8 cellular contexts compared by ENCODE assay signal in the genomic region with DNA sequence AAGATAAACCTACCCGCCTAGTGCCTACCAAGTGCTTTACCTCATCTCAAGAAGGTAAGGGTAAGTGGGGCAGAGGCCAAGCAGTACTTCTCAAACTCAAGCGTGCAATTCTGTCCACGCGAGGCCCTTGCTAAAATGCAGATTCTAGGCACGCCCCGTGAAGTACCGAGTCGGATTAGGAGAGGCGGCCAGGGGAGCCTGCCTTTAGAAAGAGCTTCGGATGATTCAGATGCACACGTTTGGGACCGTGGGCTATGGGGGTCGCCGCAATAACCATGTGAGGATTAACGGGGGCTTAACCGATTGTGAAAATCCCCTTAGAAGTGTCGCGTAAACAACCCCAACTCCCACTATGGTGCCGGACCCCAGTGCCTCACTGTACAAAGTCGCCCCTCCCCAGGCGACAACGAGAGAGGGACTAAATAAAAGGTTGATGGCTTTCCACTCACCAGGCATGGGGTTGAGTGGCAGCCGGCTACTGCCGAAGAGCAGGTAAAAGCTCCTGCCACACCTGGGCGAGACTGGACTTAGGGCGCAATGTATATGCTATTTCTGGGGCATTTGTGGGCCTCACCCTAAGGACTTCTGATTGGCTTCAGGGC. TPM values are rescaled to one million over a fixed set of nuclear protein-coding genes. Genes with fewer than 3 reads are reported as not detected.
DNase-seq lines count a peak whose midpoint lies in the region; ATAC-seq, FAIRE-seq and TF ChIP-seq lines count a peak whose summit lies in the region.

No MANE protein-coding gene starts in this region.

- 0% methylated on average over 26 of the region's 26 CpGs; no CpG with 5 or more reads in 1 of the 2 donors for WGBS in transverse colon (ENCODE audit: low coverage in 1 of 2), 2 donors

- H3K36me3 Mint-ChIP-seq in activated CD8-positive, alpha-beta memory T cell treated with anti-CD3 and anti-CD28 coated beads, Interleukin-2, amount 10 ng/mL, durations not matched to agents 7 days and 5 days: peaks cover 7% of the 10 kb centered on the region

- no peak for FAIRE-seq in D721Med (lab: Jason Lieb, UNC)

- peak overlapping the region; percentile 95 for H3K27ac Mint-ChIP-seq in activated CD8-positive, alpha-beta memory T cell treated with anti-CD3 and anti-CD28 coated beads, Interleukin-2, amount 10 ng/mL, durations not matched to agents 7 days and 5 days

- peak overlapping the region; percentile 82 for H3K4me3 ChIP-seq in SJSA1
- peak overlapping the region; percentile 96 for H3K4me3 ChIP-seq in mucosa of rectum (ENCODE audit: low read length in 2 of 2)
- peak overlapping the region; percentile 60 to 75 (median 66) for H3K4me3 ChIP-seq in transverse colon

- ATAC-seq in activated CD8-positive, alpha-beta memory T cell treated with anti-CD3 and anti-CD28 coated beads, Interleukin-2, amount 10 ng/mL, durations not matched to agents 7 days and 5 days: no peak
- ATAC-seq in HG03442 (IDR thresholded peaks at IDR 0.05; ENCODE audit: unreplicated experiment): no peak

- peaks cover 45% of the 10 kb centered on the region for H3K4me1 Mint-ChIP-seq in activated CD8-positive, alpha-beta memory T cell treated with anti-CD3 and anti-CD28 coated beads, Interleukin-2, amount 10 ng/mL, durations not matched to agents 7 days and 5 days

- TF ChIP-seq CTCF in transverse colon (IDR thresholded peaks at IDR 0.05) (peak in 1 of 5 experiments; percentile 10), D721Med (IDR thresholded peaks at IDR 0.05; ENCODE audit: insufficient read depth, missing control alignments) (no peak)

- H3K9me3 Mint-ChIP-seq in activated CD8-positive, alpha-beta memory T cell treated with anti-CD3 and anti-CD28 coated beads, Interleukin-2, amount 10 ng/mL, durations not matched to agents 7 days and 5 days (ENCODE audit: low read depth): no peaks in the 10 kb centered on the region

- in situ Hi-C loops in transverse colon (cut with MboI; ENCODE audit: low pct_ligation_motif_present in 1 of 4, low pct_unique_long_range_greater_than_20kb in 1 of 4, low sequenced_read_pairs in 3 of 4): no loop called here

- DNase-seq in activated CD8-positive, alpha-beta memory T cell treated with anti-CD3 and anti-CD28 coated beads, Interleukin-2, amount 10 ng/mL, durations not matched to agents 7 days and 5 days: peak; percentile 59
- no peak for DNase-seq in activated CD8-positive, alpha-beta memory T cell treated with anti-CD3 and anti-CD28 coated beads, Interleukin-2, amount 50 U/mL, for 4 hours
- DNase-seq in SJSA1 (ENCODE audit: low read depth in 1 of 2, low spot score in 2 of 2): peak in 1 of 2 experiments; percentile 60
- peak; percentile 9 for DNase-seq in effector CD4-positive, alpha-beta T cell
- DNase-seq in transverse colon: peak; percentile 60
- DNase-seq in D721Med (ENCODE audit: insufficient read length, low spot score): no peak

- peak overlapping the region; percentile 97 for H3K9ac ChIP-seq in mucosa of rectum (ENCODE audit: low read depth in 1 of 2, low read length in 2 of 2)

- H3K36me3 ChIP-seq in SJSA1 (peaks cover 16% of the 10 kb centered on the region), mucosa of rectum (ENCODE audit: control insufficient read depth in 2 of 2, insufficient read depth in 2 of 2, low read length in 2 of 2) (peaks cover 5 to 12% of the 10 kb centered on the region in 2 donors), transverse colon (no peaks in the 10 kb centered on the region)

- TF ChIP-seq EP300 in transverse colon (IDR thresholded peaks at IDR 0.05; ENCODE audit: low read depth): no peak

- no peaks in the 10 kb centered on the region for H3K27me3 ChIP-seq in SJSA1 (replicated peaks)
- no peaks in the 10 kb centered on the region for H3K27me3 ChIP-seq in mucosa of rectum (ENCODE audit: control insufficient read depth in 2 of 2, insufficient read depth in 2 of 2, low read length in 2 of 2)
- H3K27me3 ChIP-seq in transverse colon: no peaks in the 10 kb centered on the region

- CTCF ChIA-PET in activated CD8-positive, alpha-beta memory T cell treated with anti-CD3 and anti-CD28 coated beads, Interleukin-2, amount 10 ng/mL, durations not matched to agents 7 days and 5 days (lab: Charles Lee): interaction anchor here (0.8 to 8.7 kb wide), 14 partner anchors 14 to 196 kb away, joined by 3 to 365 read pairs (median 4); partner anchors contain the start of genes CDK5RAP3, LRRC46, MRPL10 and OSBPL7

- H3K4me3 Mint-ChIP-seq in activated CD8-positive, alpha-beta memory T cell treated with anti-CD3 and anti-CD28 coated beads, Interleukin-2, amount 10 ng/mL, durations not matched to agents 7 days and 5 days: peak overlapping the region; percentile 83

- H3K27ac ChIP-seq in SJSA1 (peak overlapping the region; percentile 32), mucosa of rectum (ENCODE audit: low read depth in 2 of 2, low read length in 2 of 2) (peak overlapping the region; percentile 90 to 94), transverse colon (peak overlapping the region; percentile 91 to 98 (median 93))

- H3K4me1 ChIP-seq in SJSA1 (replicated peaks) (peaks cover 12% of the 10 kb centered on the region), mucosa of rectum (ENCODE audit: control insufficient read depth in 2 of 2, insufficient read depth in 2 of 2, low read length in 2 of 2) (peaks cover 4 to 12% of the 10 kb centered on the region in 2 donors), transverse colon (peaks cover 5 to 27% (median 19%) of the 10 kb centered on the region in 4 donors)

- H3K27me3 Mint-ChIP-seq in activated CD8-positive, alpha-beta memory T cell treated with anti-CD3 and anti-CD28 coated beads, Interleukin-2, amount 10 ng/mL, durations not matched to agents 7 days and 5 days: no peaks in the 10 kb centered on the region

- TF ChIP-seq POLR2A in transverse colon (IDR thresholded peaks at IDR 0.05): peak; percentile 97

- intact Hi-C loops in transverse colon (cut with DNase I; ENCODE audit: low total_unique reads): no loop called here

- H3K9me3 ChIP-seq in SJSA1 (replicated peaks) (no peaks in the 10 kb centered on the region), mucosa of rectum (ENCODE audit: control insufficient read depth in 2 of 2, low read length in 2 of 2) (no peaks in the 10 kb centered on the region), transverse colon (no peaks in the 10 kb centered on the region)

RNA-seq across cellular contexts. Expression of gene SP2, which starts 0.7 kb away (rescaled TPM):
- total RNA-seq in activated CD8-positive, alpha-beta memory T cell treated with anti-CD3 and anti-CD28 coated beads, Interleukin-2, amount 10 ng/mL, durations not matched to agents 7 days and 5 days: 10 to 100 TPM; 21.7 to 22.9 TPM
- total RNA-seq in SJSA1 (2014; rRNA removed; shearing (Covaris generic)): 1.8 and 2.1 TPM in 2 replicates
- total RNA-seq in transverse colon: 10 to 100 TPM in 3 of 4 donors, 1 to 10 TPM in 1; 8.3 to 22.1 (median 17.4) TPM

RNA-seq across cellular contexts. Expression of gene SP6, which starts 44.4 kb away (rescaled TPM):
- under 1 TPM in 1 of 2 experiments, not detected in 1; 0.12 TPM for total RNA-seq in activated CD8-positive, alpha-beta memory T cell treated with anti-CD3 and anti-CD28 coated beads, Interleukin-2, amount 10 ng/mL, durations not matched to agents 7 days and 5 days
- total RNA-seq in SJSA1 (2014; rRNA removed; shearing (Covaris generic)): not detected in 2 replicates
- 1 to 10 TPM in 3 of 4 donors, under 1 TPM in 1; 0.40 to 5.9 (median 4.9) TPM for total RNA-seq in transverse colon

RNA-seq across cellular contexts. Expression of gene PNPO, which starts 46.0 kb away (rescaled TPM):
- 10 to 100 TPM; 28.0 to 30.4 TPM for total RNA-seq in activated CD8-positive, alpha-beta memory T cell treated with anti-CD3 and anti-CD28 coated beads, Interleukin-2, amount 10 ng/mL, durations not matched to agents 7 days and 5 days
- total RNA-seq in SJSA1 (2014; rRNA removed; shearing (Covaris generic)): 34.3 and 94.6 TPM in 2 replicates
- total RNA-seq in transverse colon: 10 to 100 TPM in 3 of 4 donors, 1 to 10 TPM in 1; 7.4 to 83.8 (median 31.6) TPM

RNA-seq across cellular contexts. Expression of gene SCRN2, which starts 54.3 kb away (rescaled TPM):
- total RNA-seq in activated CD8-positive, alpha-beta memory T cell treated with anti-CD3 and anti-CD28 coated beads, Interleukin-2, amount 10 ng/mL, durations not matched to agents 7 days and 5 days: 10 to 100 TPM; 28.1 to 33.8 TPM
- 39.5 and 41.1 TPM in 2 replicates for total RNA-seq in SJSA1 (2014; rRNA removed; shearing (Covaris generic))
- 100 to 1,000 TPM in 2 of 4 donors, 10 to 100 TPM in 2; 37.8 to 164 (median 89.7) TPM for total RNA-seq in transverse colon

Comparison
In these comparisons a context has a peak if more than half of its experiments do, and no peak if none do; other contexts are left out.
1. DNase-seq: peak in activated CD8-positive, alpha-beta memory T cell treated with anti-CD3 and anti-CD28 coated beads, Interleukin-2, amount 10 ng/mL, durations not matched to agents 7 days and 5 days (single experiment), effector CD4-positive, alpha-beta T cell (single experiment) and transverse colon (single experiment); none in activated CD8-positive, alpha-beta memory T cell treated with anti-CD3 and anti-CD28 coated beads, Interleukin-2, amount 50 U/mL, for 4 hours (single experiment) and D721Med (single experiment).
2. H3K27ac ChIP-seq: peak in every context shown above with its lines; median percentile 93 in transverse colon; 92 in mucosa of rectum; 32 in SJSA1.
3. Peak in every context shown above with its lines, with median percentiles within 50 percentile points of each other: H3K4me3 ChIP-seq.